ENCODE assay signal across 8 cellular contexts in genomic region chr12:103495783-103496456, GRCh38. TPM values are rescaled to one million over a fixed set of nuclear protein-coding genes. Genes with fewer than 3 reads are reported as not detected.
A peak's percentile ranks its signal among the peaks of the same experiment; 100 is the strongest.
DNase-seq lines count a peak whose midpoint lies in the region; ATAC-seq and TF ChIP-seq lines count a peak whose summit lies in the region.

C12orf42 (minus strand) TSS chr12:103495968; CDS start chr12:103478426, 17,542 bp downstream.

- peak; percentile 31 for DNase-seq in DMS114 treated with DMSO at 0.1 percent for 48 hours (lab: John Stamatoyannopoulos, UW; ENCODE audit: unreplicated experiment)
- DNase-seq in HK-2 (ENCODE audit: unreplicated experiment) = peak; percentile 45
- peak in 1 of 2 experiments; percentile 35 for DNase-seq in PC-9
- DNase-seq in central memory CD4-positive, alpha-beta T cell = peak; percentile 9
- no peak for DNase-seq in kidney epithelial cell (ENCODE audit: low read depth)
- peak; percentile 12 to 18 for DNase-seq in stimulated activated CD4-positive, alpha-beta T cell treated with anti-CD3 and anti-CD28 coated beads, Interleukin-4, amount 100 ng/mL, for 4 hours
- DNase-seq in NK-92 (lab: John Stamatoyannopoulos, UW; ENCODE audit: unreplicated experiment) = no peak

- TF ChIP-seq CTCF in PC-9 (conservative IDR thresholded peaks at IDR 0.05) = peak; percentile 37; the same call in 1 of the 2 replicates
- TF ChIP-seq CTCF in kidney epithelial cell (IDR thresholded peaks at IDR 0.05; ENCODE audit: insufficient read depth, low read length, poor library complexity, severe bottlenecking) = peak; percentile 80

- no peak within 1 kb of the TSS for H2AFZ ChIP-seq in PC-9

- H3K4me3 ChIP-seq in PC-9 (no peak within 1 kb of the TSS), kidney epithelial cell (ENCODE audit: low read depth, low read length) (peak within 1 kb of the TSS; percentile 36)

- POLR2A ChIA-PET in PC-9 (lab: Charles Lee; ENCODE audit: unreplicated experiment) = no interaction called here

- no peaks in the 10 kb centered on the region for H3K36me3 ChIP-seq in PC-9 (ENCODE audit: low read depth)
- no peaks in the 10 kb centered on the region for H3K36me3 ChIP-seq in kidney epithelial cell (ENCODE audit: control insufficient read depth, insufficient read depth, low read length)

- H3K27ac ChIP-seq in PC-9 = no peak within 1 kb of the TSS

- H3K27me3 ChIP-seq in PC-9 (ENCODE audit: insufficient read depth, low read depth) = peaks cover under 1% of the 10 kb centered on the region; the same call in 1 of the 2 replicates
- H3K27me3 ChIP-seq in kidney epithelial cell (ENCODE audit: control insufficient read depth, insufficient read depth, low read length) = peaks cover 14% of the 10 kb centered on the region

- intact Hi-C loops in PC-9 (cut with micrococcal nuclease; ENCODE audit: unreplicated experiment) = loop anchor here (2.0 to 10.0 kb wide), 3 partner anchors 53 to 379 kb away; no protein-coding TSS in a partner anchor

- CTCF ChIA-PET in PC-9 (lab: Charles Lee) = interaction anchor here (0.6 kb wide), 1 partner anchor 309 kb away, joined by 6 read pairs; no protein-coding TSS in a partner anchor

- H3K9me2 ChIP-seq in PC-9 (ENCODE audit: insufficient read depth) = no peaks in the 10 kb centered on the region

- ATAC-seq in GM19468 (IDR thresholded peaks at IDR 0.05; ENCODE audit: extremely low read depth, unreplicated experiment) = peak; percentile 1

- no peaks in the 10 kb centered on the region for H3F3A ChIP-seq in PC-9 (ENCODE audit: insufficient read depth, low read depth)

- H3K4me2 ChIP-seq in PC-9 = no peak within 1 kb of the TSS

- H4K20me1 ChIP-seq in PC-9 (ENCODE audit: insufficient read depth) = no peaks in the 10 kb centered on the region

- no TSS peak for BruUV-seq in PC-9 (replicated peaks; lab: Mats Ljungman, UMichigan)

- no peaks in the 10 kb centered on the region for H3K79me2 ChIP-seq in PC-9 (ENCODE audit: low read depth)

- H3K4me1 ChIP-seq in PC-9 (replicated peaks; ENCODE audit: insufficient read depth) = no peaks in the 10 kb centered on the region

- no peaks in the 10 kb centered on the region for H3K9me3 ChIP-seq in PC-9 (ENCODE audit: insufficient read depth, low read depth)

RNA-seq across cellular contexts. Expression of gene C12orf42, which starts in this region (rescaled TPM):
- total RNA-seq in PC-9 (2021) = not detected in 2 replicates
- not detected in 2 replicates for total RNA-seq in kidney epithelial cell

Comparison
In these comparisons a context has a peak if more than half of its experiments do, and no peak if none do; other contexts are left out.
1. DNase-seq: peak in DMS114 treated with DMSO at 0.1 percent for 48 hours (single experiment), HK-2 (single experiment), central memory CD4-positive, alpha-beta T cell (single experiment) and stimulated activated CD4-positive, alpha-beta T cell treated with anti-CD3 and anti-CD28 coated beads, Interleukin-4, amount 100 ng/mL, for 4 hours (2 of 2); none in kidney epithelial cell (single experiment) and NK-92 (single experiment).